20 cellular contexts compared by ENCODE assay signal in genomic region chr3:32843504-32844321, GRCh38. TPM values are rescaled to one million over a fixed set of nuclear protein-coding genes. Genes with fewer than 3 reads are reported as not detected.
DNase-seq lines count a peak whose midpoint lies in the region; ATAC-seq and TF ChIP-seq lines count a peak whose summit lies in the region.
"Had no signal": no experiment of that assay in that cellular context is flagged by ENCODE, and none has a peak within 500 bp of the region (broad histone marks: within the 10 kb centered on the region; RNA-seq: fewer than 3 reads in every experiment).

No MANE protein-coding gene starts in this region.

- ATAC-seq in GM19035 (IDR thresholded peaks at IDR 0.05; ENCODE audit: unreplicated experiment) (no peak), GM18505 (IDR thresholded peaks at IDR 0.05; ENCODE audit: unreplicated experiment) (no peak)
- ATAC-seq: activated CD4-positive, alpha-beta T cell treated with anti-CD3 and anti-CD28 coated beads for 36 hours had no signal

- H3K27me3 ChIP-seq in H7 (ENCODE audit: control insufficient read depth, insufficient read depth, low read length) (no peaks in the 10 kb centered on the region), hepatocyte (no peaks in the 10 kb centered on the region), neuronal stem cell (ENCODE audit: control insufficient read depth in 3 of 3, insufficient read depth in 3 of 3, low read depth in 1 of 3, low read length in 3 of 3) (no peaks in the 10 kb centered on the region)
- H3K27me3 ChIP-seq: ascending aorta, colonic mucosa, SJCRH30 had no signal

- H3K36me3 ChIP-seq in H7 (replicated peaks; ENCODE audit: control insufficient read depth, insufficient read depth, low read length) (peaks cover 1% of the 10 kb centered on the region; the same call in 1 of the 2 replicates), hepatocyte (replicated peaks; ENCODE audit: insufficient read depth, low read depth) (no peaks in the 10 kb centered on the region), neuronal stem cell (replicated peaks in 1 of 2; ENCODE audit: control insufficient read depth in 2 of 2, insufficient read depth in 2 of 2, low read length in 2 of 2) (peaks cover 0 to 26% of the 10 kb centered on the region in 2 donors)
- H3K36me3 ChIP-seq: ascending aorta, colonic mucosa, SJCRH30, thoracic aorta had no signal

- H3K4me1 ChIP-seq in hepatocyte (ENCODE audit: insufficient read depth) (peaks cover 73% of the 10 kb centered on the region), neuronal stem cell (ENCODE audit: control insufficient read depth in 2 of 2, insufficient read depth in 1 of 2, low read depth in 1 of 2, low read length in 2 of 2) (peaks cover 25 to 58% of the 10 kb centered on the region in 2 donors)
- H3K4me1 ChIP-seq: ascending aorta, colonic mucosa, SJCRH30 had no signal

- H3K9me3 ChIP-seq in hepatocyte (ENCODE audit: low read depth) (no peaks in the 10 kb centered on the region), neuronal stem cell (replicated peaks in 1 of 2; ENCODE audit: control insufficient read depth in 2 of 2, insufficient read depth in 1 of 2, low read depth in 1 of 2, low read length in 2 of 2) (no peaks in the 10 kb centered on the region)
- H3K9me3 ChIP-seq: ascending aorta, colonic mucosa, SJCRH30, thoracic aorta had no signal

- no peak overlapping the region for H3K9ac ChIP-seq in neuronal stem cell (ENCODE audit: low read depth, low read length, poor library complexity)
- H3K9ac ChIP-seq: parathyroid adenoma had no signal

- H2BK5ac ChIP-seq in neuronal stem cell (ENCODE audit: low read length), result no peak overlapping the region

- no peak overlapping the region for H3K27ac Mint-ChIP-seq in immature natural killer cell
- H3K27ac Mint-ChIP-seq: activated CD4-positive, alpha-beta T cell treated with anti-CD3 and anti-CD28 coated beads for 36 hours had no signal

- H4K91ac ChIP-seq in neuronal stem cell (ENCODE audit: low read depth, low read length, poor library complexity), result no peak overlapping the region

- no peak overlapping the region for H2AK5ac ChIP-seq in neuronal stem cell (ENCODE audit: low read depth, low read length)

- H3K27ac ChIP-seq in hepatocyte (peak overlapping the region; percentile 90), neuronal stem cell (replicated peaks; ENCODE audit: low read length) (peak overlapping the region; percentile 93)
- H3K27ac ChIP-seq: ascending aorta, colonic mucosa, parathyroid adenoma, SJCRH30, thoracic aorta had no signal

- H3K27me3 Mint-ChIP-seq in immature natural killer cell (ENCODE audit: low read depth in 3 of 3), result peaks cover 3 to 9% (median 7%) of the 10 kb centered on the region in 3 donors
- H3K27me3 Mint-ChIP-seq: activated CD4-positive, alpha-beta T cell treated with anti-CD3 and anti-CD28 coated beads for 36 hours had no signal

- H3K79me1 ChIP-seq in neuronal stem cell (ENCODE audit: low read depth, low read length), result no peaks in the 10 kb centered on the region

- no peaks in the 10 kb centered on the region for H4K20me1 ChIP-seq in hepatocyte (ENCODE audit: insufficient read depth, poor library complexity, severe bottlenecking)

- H3K14ac ChIP-seq in neuronal stem cell (ENCODE audit: low read length), result no peak overlapping the region

- peaks cover 73% of the 10 kb centered on the region for H3K79me2 ChIP-seq in hepatocyte
- H3K79me2 ChIP-seq: parathyroid adenoma had no signal

- H3K36me3 Mint-ChIP-seq in immature natural killer cell, result no peaks in the 10 kb centered on the region

- no peak overlapping the region for H3K4ac ChIP-seq in neuronal stem cell (ENCODE audit: low read length)

- TF ChIP-seq CTCF in hepatocyte (IDR thresholded peaks at IDR 0.05; ENCODE audit: poor library complexity), result no peak

- H3K23ac ChIP-seq in neuronal stem cell (ENCODE audit: low read depth, low read length, poor library complexity), result no peak overlapping the region

- no peaks in the 10 kb centered on the region for H3K9me3 Mint-ChIP-seq in immature natural killer cell

- H3K18ac ChIP-seq in neuronal stem cell (ENCODE audit: low read length), result no peak overlapping the region

- DNase-seq in H7, result peak; percentile 68
- DNase-seq in NCI-H526 treated with DMSO at 0.1 percent for 48 hours (lab: John Stamatoyannopoulos, UW), result peak; percentile 67
- DNase-seq in hepatocyte (ENCODE audit: low spot score), result no peak
- peak; percentile 89 for DNase-seq in neuronal stem cell (ENCODE audit: low spot score)
- no peak for DNase-seq in immature natural killer cell
- DNase-seq in activated CD4-positive, CD25-positive, alpha-beta regulatory T cell (lab: John Stamatoyannopoulos, UW), result no peak
- DNase-seq: activated CD4-positive, alpha-beta T cell treated with anti-CD3 and anti-CD28 coated beads for 36 hours; activated naive CD4-positive, alpha-beta T cell; colonic mucosa; kidney glomerular epithelial cell; NCI-H1417; NCI-H2171 treated with DMSO at 0.1 percent for 48 hours; SJCRH30; small intestine; T-helper 9 cell had no signal

- H3K4me2 ChIP-seq in hepatocyte (peak overlapping the region; percentile 57), neuronal stem cell (ENCODE audit: insufficient read depth, low read length, poor library complexity, severe bottlenecking) (peak overlapping the region; percentile 45)

- H3K4me3 Mint-ChIP-seq in immature natural killer cell, result no peak overlapping the region
- H3K4me3 Mint-ChIP-seq: activated CD4-positive, alpha-beta T cell treated with anti-CD3 and anti-CD28 coated beads for 36 hours had no signal

- H2BK15ac ChIP-seq in neuronal stem cell (ENCODE audit: low read length), result no peak overlapping the region

- H2AFZ ChIP-seq in hepatocyte, result no peak overlapping the region
- no peak overlapping the region for H2AFZ ChIP-seq in neuronal stem cell (ENCODE audit: low read length)
- H2AFZ ChIP-seq: parathyroid adenoma had no signal

- no peak for TF ChIP-seq POLR2A in GM18505 (IDR thresholded peaks at IDR 0.05; ENCODE audit: borderline replicate concordance, extremely low read depth, insufficient read depth, insufficient read length)

- H3K4me3 ChIP-seq in H7 (ENCODE audit: insufficient read depth, low read depth, low read length) (peak overlapping the region; percentile 6; the same call in 1 of the 2 replicates), hepatocyte (no peak overlapping the region), neuronal stem cell (ENCODE audit: low read length in 2 of 2) (no peak overlapping the region)
- H3K4me3 ChIP-seq: ascending aorta, colonic mucosa, SJCRH30, thoracic aorta had no signal

- WGBS in hepatocyte (ENCODE audit: low lambda C conversion rate, missing lambda C conversion rate), result 34% methylated on average over 17 of the region's 17 CpGs
- WGBS in neuronal stem cell (ENCODE audit: extremely low coverage in 2 of 2, insufficient read length in 2 of 2, insufficient replicate concordance in 1 of 2), 2 donors, result no CpG with 5 or more reads among the region's 17 CpGs

- H3K4me1 Mint-ChIP-seq in immature natural killer cell, result peaks cover 5 to 12% of the 10 kb centered on the region in 2 donors

- H2BK12ac ChIP-seq in neuronal stem cell (ENCODE audit: low read length), result no peak overlapping the region

- no peak overlapping the region for H2BK120ac ChIP-seq in neuronal stem cell (ENCODE audit: low read depth, low read length)

- no peaks in the 10 kb centered on the region for H3K9me2 ChIP-seq in hepatocyte (replicated peaks; ENCODE audit: insufficient read depth)

- H4K8ac ChIP-seq in neuronal stem cell (ENCODE audit: low read depth, low read length), result no peak overlapping the region

RNA-seq across cellular contexts. Expression of gene TRIM71, which starts 25.9 kb away (rescaled TPM):
- total RNA-seq in H7 (2014; rRNA removed; shearing (Covaris generic)), result 105 and 151 TPM in 2 replicates
- 11.5 and 14.5 TPM in 2 replicates for total RNA-seq in hepatocyte
- polyA plus RNA-seq in hepatocyte (1.9 and 2.5 TPM in 2 replicates), immature natural killer cell (not detected)
- polyA plus RNA-seq in neuronal stem cell (2013, experiment 1 of 2), result 53.8 TPM
- polyA plus RNA-seq in neuronal stem cell (2013, experiment 2 of 2), result 57.6 TPM
- total RNA-seq: ascending aorta, SJCRH30, thoracic aorta had no signal

Comparison
In these comparisons a context has a peak if more than half of its experiments do, and no peak if none do; other contexts are left out.
1. DNase-seq: peak in H7 (single experiment), NCI-H526 treated with DMSO at 0.1 percent for 48 hours (single experiment) and neuronal stem cell (single experiment); none in hepatocyte (single experiment), immature natural killer cell (0 of 3) and activated CD4-positive, CD25-positive, alpha-beta regulatory T cell (0 of 4).